In the genomic region with DNA sequence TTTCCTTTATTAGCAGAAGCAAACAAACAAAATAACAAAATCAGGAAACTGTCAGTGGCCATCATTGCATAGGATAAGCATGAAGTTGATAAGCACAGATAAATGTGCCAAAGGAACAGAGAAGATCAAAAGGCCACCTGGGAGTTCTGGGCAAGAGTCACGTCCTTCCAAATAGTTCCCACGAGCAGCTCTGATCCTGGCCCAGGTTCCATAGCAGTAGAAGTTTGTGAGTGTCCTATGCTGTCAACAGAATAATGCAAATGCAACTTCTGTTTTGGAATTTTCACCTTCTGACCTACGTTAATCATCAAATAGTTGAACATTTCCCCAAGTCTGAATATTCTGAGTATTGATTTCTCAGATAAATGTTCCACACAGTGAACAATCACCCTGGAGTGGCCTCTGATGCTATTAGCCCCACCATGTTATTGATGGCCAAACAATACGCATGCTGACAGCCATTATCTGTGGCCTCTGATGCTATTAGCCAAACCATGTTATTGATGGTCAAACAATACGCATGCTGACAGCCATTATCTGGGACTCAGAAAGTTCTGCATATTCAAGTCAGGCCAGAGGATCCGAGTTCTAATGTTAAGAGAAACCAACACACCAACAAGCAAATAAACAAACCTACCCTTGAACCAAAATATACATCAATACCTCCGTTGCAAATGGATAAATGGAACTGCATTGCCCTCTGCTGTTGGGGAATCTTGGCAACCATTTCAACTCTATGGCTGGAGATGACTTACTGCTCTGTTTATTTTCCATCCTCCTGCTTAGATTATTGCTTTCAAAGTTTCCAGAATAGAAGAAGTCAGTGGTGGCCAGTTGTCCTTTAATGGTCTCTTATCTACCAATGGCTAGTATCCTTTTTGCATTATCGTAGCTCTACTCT, we compare ENCODE assay signal across 10 cellular contexts.
DNase-seq lines count a peak whose midpoint lies in the region; ATAC-seq and TF ChIP-seq lines count a peak whose summit lies in the region.
"Had no signal": no experiment of that assay in that cellular context is flagged by ENCODE, and none has a peak within 500 bp of the region (broad histone marks: within the 10 kb centered on the region; RNA-seq: fewer than 3 reads in every experiment).

No MANE protein-coding gene starts in this region.

- peak; percentile 31 for DNase-seq in A172 (ENCODE audit: low spot score)
- DNase-seq in GM12865 (ENCODE audit: low read depth) = peak; percentile 23
- peak; percentile 56 for DNase-seq in OCI-M1 (lab: John Stamatoyannopoulos, UW)
- DNase-seq in fibroblast of peridontal ligament (ENCODE audit: extremely low read depth) = peak; percentile 55
- no peak for DNase-seq in activated CD8-positive, alpha-beta memory T cell treated with anti-CD3 and anti-CD28 coated beads, Interleukin-2, amount 50 U/mL, for 4 hours
- DNase-seq: activated naive CD8-positive, alpha-beta T cell treated with anti-CD3 and anti-CD28 coated beads, Interleukin-2, amount 50 U/mL, for 24 hours; NCI-H510A had no signal

- ATAC-seq in HG03135 (IDR thresholded peaks at IDR 0.05; ENCODE audit: unreplicated experiment) = no peak
- ATAC-seq in GM21717 (IDR thresholded peaks at IDR 0.05; ENCODE audit: unreplicated experiment) = no peak
- ATAC-seq in HG03025 (IDR thresholded peaks at IDR 0.05; ENCODE audit: low FRiP score, unreplicated experiment) = no peak
- ATAC-seq: activated naive CD8-positive, alpha-beta T cell treated with anti-CD3 and anti-CD28 coated beads, Interleukin-2, amount 50 U/mL, for 24 hours had no signal

- TF ChIP-seq CTCF in GM12865 (IDR thresholded peaks at IDR 0.05; ENCODE audit: insufficient read depth, low read depth, low read length, missing control alignments) = peak; percentile 37

- no peak overlapping the region for H3K4me3 ChIP-seq in GM12865 (ENCODE audit: low read depth, low read length)
